In the genomic region with DNA sequence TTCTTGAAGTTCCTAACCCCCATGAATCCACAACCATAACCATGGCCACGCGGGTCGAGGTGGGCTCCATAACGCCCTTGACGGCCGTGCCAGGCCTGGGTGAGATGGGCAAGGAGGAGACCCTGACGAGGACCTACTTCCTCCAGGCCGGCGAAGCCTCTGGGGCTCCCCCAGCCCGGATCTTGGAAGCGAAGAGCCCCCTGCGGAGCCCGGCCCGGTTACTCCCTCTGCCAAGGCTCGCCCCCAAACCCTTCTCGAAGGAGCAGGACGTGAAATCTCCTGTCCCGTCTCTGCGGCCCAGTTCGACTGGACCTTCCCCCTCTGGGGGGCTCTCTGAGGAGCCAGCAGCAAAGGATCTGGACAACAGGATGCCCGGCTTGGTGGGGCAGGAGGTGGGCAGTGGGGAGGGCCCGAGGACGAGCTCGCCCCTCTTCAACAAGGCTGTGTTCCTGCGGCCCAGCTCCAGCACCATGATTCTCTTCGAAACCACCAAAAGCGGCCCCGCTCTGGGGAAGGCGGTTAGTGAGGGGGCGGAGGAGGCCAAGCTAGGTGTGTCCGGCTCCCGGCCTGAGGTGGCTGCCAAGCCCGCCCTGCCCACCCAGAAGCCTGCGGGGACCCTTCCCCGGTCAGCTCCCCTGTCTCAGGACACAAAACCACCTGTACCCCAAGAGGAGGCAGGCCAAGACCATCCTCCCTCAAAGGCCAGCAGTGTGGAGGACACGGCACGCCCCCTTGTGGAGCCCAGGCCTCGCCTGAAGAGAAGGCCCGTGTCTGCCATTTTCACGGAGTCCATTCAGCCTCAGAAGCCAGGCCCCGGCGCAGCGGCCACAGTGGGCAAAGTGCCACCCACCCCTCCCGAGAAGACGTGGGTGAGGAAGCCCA, we compare ENCODE assay signal across 9 cellular contexts.
A peak's percentile ranks its signal among the peaks of the same experiment; 100 is the strongest.
DNase-seq lines count a peak whose midpoint lies in the region; ATAC-seq and TF ChIP-seq lines count a peak whose summit lies in the region.
"Had no signal": no experiment of that assay in that cellular context is flagged by ENCODE, and none has a peak within 500 bp of the region (broad histone marks: within the 10 kb centered on the region; RNA-seq: fewer than 3 reads in every experiment).

No MANE protein-coding gene starts in this region.

- CTCF ChIA-PET in A673 (lab: Charles Lee) (no interaction called here), HEK293T (lab: Yijun Ruan, JAX) (interaction anchor here (0.7 kb wide), 1 partner anchor 185 kb away, joined by 3 read pairs; no protein-coding TSS in a partner anchor)

- DNase-seq in A673 (ENCODE audit: low spot score) (no peak), HEK293T (ENCODE audit: extremely low spot score) (peak; percentile 42), astrocyte of the spinal cord (ENCODE audit: low read depth, low spot score) (peak; percentile 22), left lung (peak in 1 of 2 donors; percentile 72), GF-D8 (lab: John Stamatoyannopoulos, UW) (no peak), NCI-H1105 (lab: John Stamatoyannopoulos, UW) (no peak), Ammon's horn (ENCODE audit: low spot score) (no peak), sigmoid colon (no peak)
- DNase-seq: activated CD8-positive, alpha-beta memory T cell treated with anti-CD3 and anti-CD28 coated beads, Interleukin-2, amount 50 U/mL, for 48 hours had no signal

- H3K4me1 ChIP-seq in A673 (ENCODE audit: insufficient read depth, low read length, poor library complexity, severe bottlenecking) (no peaks in the 10 kb centered on the region), left lung (peaks cover 0 to 16% of the 10 kb centered on the region in 2 donors), sigmoid colon (no peaks in the 10 kb centered on the region)

- peak; percentile 37 for ATAC-seq in left lung

- H3K4me3 ChIP-seq in A673 (ENCODE audit: low read depth, low read length, poor library complexity, severe bottlenecking) = no peak overlapping the region
- H3K4me3 ChIP-seq in astrocyte of the spinal cord (ENCODE audit: low read depth, low read length) = no peak overlapping the region
- no peak overlapping the region for H3K4me3 ChIP-seq in left lung
- no peak overlapping the region for H3K4me3 ChIP-seq in sigmoid colon

- no TSS peak for BruUV-seq in A673 (replicated peaks; lab: Mats Ljungman, UMichigan)

- H3K9me3 ChIP-seq in A673 (ENCODE audit: low read depth, low read length, poor library complexity, severe bottlenecking) = no peaks in the 10 kb centered on the region
- H3K9me3 ChIP-seq in left lung = no peaks in the 10 kb centered on the region
- no peaks in the 10 kb centered on the region for H3K9me3 ChIP-seq in sigmoid colon

- WGBS in sigmoid colon, 2 donors = 80 to 90% methylated on average over 45 of the region's 45 CpGs

- H3K27ac ChIP-seq in A673 (ENCODE audit: low read depth, low read length, poor library complexity, severe bottlenecking) (no peak overlapping the region), left lung (peak overlapping the region in 1 of 2 donors; percentile 55), sigmoid colon (no peak overlapping the region)

- intact Hi-C loops in A673 (cut with micrococcal nuclease; ENCODE audit: unreplicated experiment) = no loop called here
- intact Hi-C loops in left lung (cut with DNase I) = no loop called here
- intact Hi-C loops in sigmoid colon (cut with DNase I) = no loop called here

- H3K36me3 ChIP-seq in A673 (ENCODE audit: insufficient read depth, low read length, poor library complexity, severe bottlenecking) = no peaks in the 10 kb centered on the region
- H3K36me3 ChIP-seq in left lung = no peaks in the 10 kb centered on the region
- no peaks in the 10 kb centered on the region for H3K36me3 ChIP-seq in sigmoid colon

- in situ Hi-C loops in astrocyte of the spinal cord (cut with HindIII; ENCODE audit: low sequenced_read_pairs) = no loop called here

- no peak for TF ChIP-seq POLR2A in sigmoid colon (IDR thresholded peaks at IDR 0.05)

- no peak for TF ChIP-seq EP300 in sigmoid colon (IDR thresholded peaks at IDR 0.05)

- TF ChIP-seq CTCF in A673 (conservative IDR thresholded peaks at IDR 0.05; ENCODE audit: low read depth, low read length) (0 out of 2 replicates have a peak, but pooled peaks have one; percentile 30), astrocyte of the spinal cord (IDR thresholded peaks at IDR 0.05; ENCODE audit: low read depth, low read length) (peak; percentile 74), left lung (IDR thresholded peaks at IDR 0.05) (peak in 1 of 2 donors; percentile 12), sigmoid colon (IDR thresholded peaks at IDR 0.05) (peak in 1 of 4 experiments; percentile 15)

- no peaks in the 10 kb centered on the region for H3K27me3 ChIP-seq in A673 (replicated peaks; ENCODE audit: insufficient read depth, low read depth, low read length, poor library complexity)
- no peaks in the 10 kb centered on the region for H3K27me3 ChIP-seq in left lung
- H3K27me3 ChIP-seq in sigmoid colon = no peaks in the 10 kb centered on the region

- POLR2A ChIA-PET in A673 (lab: Charles Lee; ENCODE audit: low non-redundant PET) = no interaction called here
- POLR2A ChIA-PET in HEK293T (lab: Yijun Ruan, JAX) = no interaction called here

TF ChIP-seq in HEK293T, 16 proteins besides CTCF, POLR2A, EP300 and RAD21:
- TF ChIP-seq ZNF384 (IDR thresholded peaks at IDR 0.05) = no peak

Comparison
In these comparisons a context has a peak if more than half of its experiments do, and no peak if none do; other contexts are left out.
1. DNase-seq: peak in HEK293T (single experiment) and astrocyte of the spinal cord (single experiment); none in A673 (single experiment), GF-D8 (single experiment), NCI-H1105 (single experiment), Ammon's horn (single experiment) and sigmoid colon (single experiment).